In genomic region chr17:47567261-47567660, GRCh38 we compare ENCODE assay signal across 7 cellular contexts. TPM values are rescaled to one million over a fixed set of nuclear protein-coding genes. Genes with fewer than 3 reads are reported as not detected.
A peak's percentile ranks its signal among the peaks of the same experiment; 100 is the strongest.
DNase-seq lines count a peak whose midpoint lies in the region; FAIRE-seq and TF ChIP-seq lines count a peak whose summit lies in the region.
"Not testable (repeated sequence)": the region's sequence is repeated elsewhere in the genome, so short reads cannot be mapped to it uniquely, and the experiment has no call there.

No MANE protein-coding gene starts in this region.

- H3K27ac Mint-ChIP-seq in astrocyte (ENCODE audit: unreplicated experiment) = not testable (repeated sequence)
- H3K27ac Mint-ChIP-seq in progenitor cell of endocrine pancreas = peak overlapping the region; percentile 37

- not testable (repeated sequence) for TF ChIP-seq CTCF in astrocyte (IDR thresholded peaks at IDR 0.05; ENCODE audit: insufficient read depth, low read depth, low read length); progenitor cell of endocrine pancreas (IDR thresholded peaks at IDR 0.05; ENCODE audit: unreplicated experiment)

- not testable (repeated sequence) for H3K4me3 Mint-ChIP-seq in astrocyte (ENCODE audit: unreplicated experiment); progenitor cell of endocrine pancreas (ENCODE audit: low read depth)

- not testable (repeated sequence) for H3K27me3 Mint-ChIP-seq in astrocyte (ENCODE audit: low read depth, unreplicated experiment); progenitor cell of endocrine pancreas

- H3K36me3 Mint-ChIP-seq in astrocyte (ENCODE audit: low read depth, unreplicated experiment); progenitor cell of endocrine pancreas (ENCODE audit: insufficient read depth): not testable (repeated sequence)

- not testable (repeated sequence) for H2AFZ ChIP-seq in astrocyte (ENCODE audit: low read depth, low read length)

- not testable (repeated sequence) for H3K9ac ChIP-seq in astrocyte (ENCODE audit: low read length)

- not testable (repeated sequence) for H3K36me3 ChIP-seq in astrocyte (ENCODE audit: insufficient read depth, low read length)

- FAIRE-seq in astrocyte (lab: Jason Lieb, UNC) = peak; percentile 60

- not testable (repeated sequence) for H4K20me1 ChIP-seq in astrocyte (ENCODE audit: insufficient read depth, low read length)

- H3K27ac ChIP-seq in astrocyte (ENCODE audit: low read depth, low read length) = not testable (repeated sequence)

- not testable (repeated sequence) for H3K4me1 Mint-ChIP-seq in astrocyte (ENCODE audit: low read depth, unreplicated experiment); progenitor cell of endocrine pancreas (ENCODE audit: low read depth)

- not testable (repeated sequence) for H3K4me2 ChIP-seq in astrocyte (ENCODE audit: low read length)

- not testable (repeated sequence) for H3K4me1 ChIP-seq in astrocyte (ENCODE audit: insufficient read depth, low read length)

- DNase-seq in EL (peak; percentile 12), HT1080 (ENCODE audit: low read depth) (peak; percentile 74), RPMI7951 (ENCODE audit: low read depth) (peak; percentile 19), astrocyte (ENCODE audit: low read depth) (peak; percentile 28), cerebellum (ENCODE audit: low spot score) (peak; percentile 1), fibroblast of peridontal ligament (ENCODE audit: extremely low read depth) (peak; percentile 18)
- DNase-seq in progenitor cell of endocrine pancreas (ENCODE audit: low spot score, unreplicated experiment) = not testable (repeated sequence)

- H3K27me3 ChIP-seq in astrocyte (ENCODE audit: insufficient read depth, low read length) = not testable (repeated sequence)

- H3K4me3 ChIP-seq in astrocyte (ENCODE audit: insufficient read depth, low read depth, low read length) = not testable (repeated sequence)

- H3K79me2 ChIP-seq in astrocyte (ENCODE audit: insufficient read depth, low read length) = peaks cover 17% of the 10 kb centered on the region

- H3K9me3 ChIP-seq in astrocyte (ENCODE audit: insufficient read depth, low read depth, low read length) = not testable (repeated sequence)

- H3K9me3 Mint-ChIP-seq in astrocyte (ENCODE audit: unreplicated experiment); progenitor cell of endocrine pancreas (ENCODE audit: low read depth): not testable (repeated sequence)

RNA-seq across cellular contexts. Expression of gene NPEPPS, which starts 36.4 kb away (rescaled TPM):
- 21.0 and 34.9 TPM in 2 replicates for total RNA-seq in HT1080 (2014; rRNA removed; shearing (Covaris generic))
- polyA plus RNA-seq in HT1080 (2015; cell fraction: cytosol; rRNA removed) = 45.6 and 57.4 TPM in 2 replicates
- polyA plus RNA-seq in HT1080 (2015; cell fraction: nucleus; rRNA removed) = 244 and 249 TPM in 2 replicates
- 29.1 and 36.6 TPM in 2 replicates for total RNA-seq in RPMI7951 (2014; rRNA removed; shearing (Covaris generic))
- total RNA-seq in astrocyte (112 and 143 TPM in 2 replicates), cerebellum (199 TPM), progenitor cell of endocrine pancreas (179 and 200 TPM in 2 replicates)
